In the genomic region with DNA sequence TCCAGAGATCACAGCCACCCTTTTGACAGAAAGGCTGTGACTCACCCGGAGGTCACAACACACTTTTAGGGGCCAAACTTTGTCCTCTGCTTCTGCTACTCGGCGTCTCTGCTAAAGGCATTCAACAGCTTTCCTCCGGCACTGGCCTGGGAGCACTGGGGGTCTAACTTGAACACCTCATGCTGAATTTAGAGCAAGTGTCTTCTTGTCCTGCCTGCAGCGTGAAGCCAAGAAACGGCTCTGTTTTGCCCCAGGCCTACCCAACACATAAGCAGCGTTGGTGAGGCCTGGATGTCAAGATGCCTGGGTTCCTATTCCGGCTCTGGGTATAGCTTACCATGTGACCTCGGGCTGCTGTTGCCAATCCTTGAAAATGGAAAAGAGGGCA, we compare ENCODE assay signal across 20 cellular contexts. TPM values are rescaled to one million over a fixed set of nuclear protein-coding genes. Genes with fewer than 3 reads are reported as not detected.
"Had no signal": no experiment of that assay in that cellular context is flagged by ENCODE, and none has a peak within 500 bp of the region (broad histone marks: within the 10 kb centered on the region; RNA-seq: fewer than 3 reads in every experiment).

No MANE protein-coding gene starts in this region.

- H3K27ac Mint-ChIP-seq: activated CD8-positive, alpha-beta T cell treated with anti-CD3 and anti-CD28 coated beads for 36 hours; activated naive CD4-positive, alpha-beta T cell treated with anti-CD3 and anti-CD28 coated beads for 36 hours; activated naive CD8-positive, alpha-beta T cell; T-helper 1 cell treated with Interleukin-12 subunit alpha and Interleukin-12 subunit beta and Interleukin-4 antibody, amounts not matched to agents 30 μg/mL and 1 μg/mL, for 36 hours had no signal

- DNase-seq: activated CD4-positive, alpha-beta T cell treated with anti-CD3 and anti-CD28 coated beads for 4 hours; activated CD8-positive, alpha-beta memory T cell treated with anti-CD3 and anti-CD28 coated beads, Interleukin-2, amount 50 U/mL, for 4 hours; activated CD8-positive, alpha-beta T cell treated with anti-CD3 and anti-CD28 coated beads for 36 hours; activated gamma-delta T cell; activated naive CD4-positive, alpha-beta T cell treated with anti-CD3 and anti-CD28 coated beads for 36 hours; amygdala; MM.1S; NCI-H1105; NCI-H1436; NCI-H187; NCI-H2081; NK-92 treated with Interleukin-12 subunit alpha and Interleukin-12 subunit beta, amount 100 ng/mL, for 24 hours; RPMI8226; SHP77; T-helper 9 cell had no signal

- H3K36me3 Mint-ChIP-seq: activated naive CD8-positive, alpha-beta T cell had no signal

- ATAC-seq: activated CD8-positive, alpha-beta T cell treated with anti-CD3 and anti-CD28 coated beads for 36 hours; Panc1 had no signal

- H3K9me3 Mint-ChIP-seq: activated CD8-positive, alpha-beta T cell treated with anti-CD3 and anti-CD28 coated beads for 36 hours; activated naive CD4-positive, alpha-beta T cell treated with anti-CD3 and anti-CD28 coated beads for 36 hours; T-helper 1 cell treated with Interleukin-12 subunit alpha and Interleukin-12 subunit beta and Interleukin-4 antibody, amounts not matched to agents 30 μg/mL and 1 μg/mL, for 36 hours had no signal

- H3K4me3 Mint-ChIP-seq: activated CD8-positive, alpha-beta T cell treated with anti-CD3 and anti-CD28 coated beads for 36 hours had no signal

RNA-seq across cellular contexts. Expression of gene CDH22, which starts 2.3 kb away (rescaled TPM):
- total RNA-seq: activated CD8-positive, alpha-beta T cell treated with anti-CD3 and anti-CD28 coated beads for 36 hours; astrocyte; SK-MEL-5 had no signal
